Comparison of ENCODE assay signal across 8 cellular contexts in the genomic region with DNA sequence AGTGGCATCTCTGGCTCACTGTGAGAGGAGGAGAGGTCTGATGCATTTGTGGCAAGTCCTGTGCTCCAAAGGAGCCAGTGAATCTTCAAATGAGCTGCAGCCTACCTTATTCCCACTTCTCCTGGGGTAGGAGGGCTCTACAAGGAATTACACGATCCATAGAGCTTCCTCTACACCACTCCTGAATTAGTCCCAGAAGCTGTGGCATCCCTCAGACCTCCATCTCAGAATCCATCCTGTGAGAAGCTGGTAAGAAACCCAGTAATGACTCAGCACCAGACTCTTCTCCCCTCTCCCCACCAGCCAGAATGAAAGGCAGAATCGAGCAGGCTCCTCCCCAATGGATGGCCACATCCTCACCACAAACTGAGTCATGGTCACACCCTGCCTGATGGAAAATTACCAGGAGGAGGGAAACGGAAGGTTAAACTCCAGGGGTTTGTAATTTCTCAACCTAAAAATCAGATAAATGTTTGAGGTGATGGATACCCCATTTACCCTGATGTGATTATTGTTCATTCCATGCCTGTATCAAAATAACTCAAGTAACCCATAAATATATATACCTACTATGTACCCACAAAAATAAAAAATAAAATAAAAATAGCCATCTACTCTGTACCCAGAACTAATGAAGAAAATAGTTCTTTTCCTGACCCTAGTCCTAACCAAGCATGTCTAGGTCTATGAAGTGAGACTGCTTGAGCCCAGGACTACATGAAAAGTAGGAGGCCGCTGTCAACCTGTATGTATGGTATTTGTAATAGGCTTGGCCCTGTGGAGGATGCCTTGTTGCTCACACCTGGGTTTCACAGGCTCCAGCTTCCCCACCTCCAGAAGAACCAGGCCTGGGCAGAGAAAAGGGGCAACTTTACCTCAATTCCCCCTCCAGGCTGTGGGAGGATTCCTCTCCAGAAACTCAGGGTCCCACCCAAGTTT. TPM values are rescaled to one million over a fixed set of nuclear protein-coding genes. Genes with fewer than 3 reads are reported as not detected.
DNase-seq lines count a peak whose midpoint lies in the region; ATAC-seq, FAIRE-seq and TF ChIP-seq lines count a peak whose summit lies in the region.

No MANE protein-coding gene starts in this region.

- peaks cover 41% of the 10 kb centered on the region for H3K4me1 Mint-ChIP-seq in activated CD4-positive, alpha-beta T cell treated with anti-CD3 and anti-CD28 coated beads, Interleukin-2, amount 10 ng/mL, durations not matched to agents 24 days and 14 days
- H3K4me1 Mint-ChIP-seq in effector memory CD8-positive, alpha-beta T cell (ENCODE audit: low read depth in 2 of 2), result peaks cover 11 to 13% of the 10 kb centered on the region in 2 donors

- peak; percentile 87 for FAIRE-seq in urothelium cell line (lab: Jason Lieb, UNC)

- H3K27me3 Mint-ChIP-seq in activated CD4-positive, alpha-beta T cell treated with anti-CD3 and anti-CD28 coated beads, Interleukin-2, amount 10 ng/mL, durations not matched to agents 24 days and 14 days, result peaks cover 2% of the 10 kb centered on the region
- H3K27me3 Mint-ChIP-seq in effector memory CD8-positive, alpha-beta T cell, result no peaks in the 10 kb centered on the region

- peak overlapping the region; percentile 84 for H3K4me3 Mint-ChIP-seq in activated CD4-positive, alpha-beta T cell treated with anti-CD3 and anti-CD28 coated beads, Interleukin-2, amount 10 ng/mL, durations not matched to agents 24 days and 14 days
- H3K4me3 Mint-ChIP-seq in effector memory CD8-positive, alpha-beta T cell, result peak overlapping the region in 1 of 2 donors; percentile 27

- intact Hi-C loops in activated CD4-positive, alpha-beta T cell treated with anti-CD3 and anti-CD28 coated beads, Interleukin-2, amount 10 ng/mL, durations not matched to agents 24 days and 14 days (cut with micrococcal nuclease), result loop anchor here (1.0 kb wide), 2 partner anchors 9 to 35 kb away; a partner anchor contains a TSS

- TF ChIP-seq CTCF in omental fat pad (IDR thresholded peaks at IDR 0.05), result no peak

- peaks cover 28% of the 10 kb centered on the region for H3K36me3 Mint-ChIP-seq in activated CD4-positive, alpha-beta T cell treated with anti-CD3 and anti-CD28 coated beads, Interleukin-2, amount 10 ng/mL, durations not matched to agents 24 days and 14 days (ENCODE audit: low read depth)
- H3K36me3 Mint-ChIP-seq in effector memory CD8-positive, alpha-beta T cell (ENCODE audit: insufficient read depth), result peaks cover 24% of the 10 kb centered on the region

- peak; percentile 98 for DNase-seq in Daoy (ENCODE audit: low read depth)
- DNase-seq in LoVo (ENCODE audit: low spot score), result peak; percentile 97
- peak; percentile 92 for DNase-seq in activated CD4-positive, alpha-beta T cell treated with anti-CD3 and anti-CD28 coated beads, Interleukin-2, amount 10 ng/mL, durations not matched to agents 24 days and 14 days
- DNase-seq in effector memory CD8-positive, alpha-beta T cell, result peak in 2 of 3 experiments; percentile 6 to 8
- DNase-seq in omental fat pad (ENCODE audit: low spot score), result peak; percentile 89
- peak; percentile 95 for DNase-seq in urothelium cell line (ENCODE audit: low spot score)
- no peak for DNase-seq in cerebellar nuclear complex (lab: John Stamatoyannopoulos, UW)

- no peaks in the 10 kb centered on the region for H3K9me3 Mint-ChIP-seq in activated CD4-positive, alpha-beta T cell treated with anti-CD3 and anti-CD28 coated beads, Interleukin-2, amount 10 ng/mL, durations not matched to agents 24 days and 14 days
- no peaks in the 10 kb centered on the region for H3K9me3 Mint-ChIP-seq in effector memory CD8-positive, alpha-beta T cell

- peak; percentile 80 for ATAC-seq in GM21737 (IDR thresholded peaks at IDR 0.05; ENCODE audit: unreplicated experiment)
- ATAC-seq in effector memory CD8-positive, alpha-beta T cell (replicated peaks), result peak; percentile 62
- ATAC-seq in omental fat pad (ENCODE audit: low FRiP score), result peak; percentile 94

- H3K27ac Mint-ChIP-seq in activated CD4-positive, alpha-beta T cell treated with anti-CD3 and anti-CD28 coated beads, Interleukin-2, amount 10 ng/mL, durations not matched to agents 24 days and 14 days, result peak overlapping the region; percentile 95
- H3K27ac Mint-ChIP-seq in effector memory CD8-positive, alpha-beta T cell, result peak overlapping the region; percentile 85 to 86

RNA-seq across cellular contexts. Expression of a gene that starts 6.6 kb away (rescaled TPM):
- 1,722 and 1,777 TPM in 2 replicates for total RNA-seq in Daoy (2014; rRNA removed; shearing (Covaris generic))
- total RNA-seq in activated CD4-positive, alpha-beta T cell treated with anti-CD3 and anti-CD28 coated beads, Interleukin-2, amount 10 ng/mL, durations not matched to agents 24 days and 14 days, result 2,437 and 2,525 TPM in 2 replicates
- 100 to 1,000 TPM; 200 to 534 (median 205) TPM for total RNA-seq in omental fat pad

RNA-seq across cellular contexts. Expression of a gene that starts 34.8 kb away (rescaled TPM):
- total RNA-seq in Daoy (2014; rRNA removed; shearing (Covaris generic)), result 14.3 and 20.6 TPM in 2 replicates
- 69.7 and 78.6 TPM in 2 replicates for total RNA-seq in activated CD4-positive, alpha-beta T cell treated with anti-CD3 and anti-CD28 coated beads, Interleukin-2, amount 10 ng/mL, durations not matched to agents 24 days and 14 days
- total RNA-seq in omental fat pad, result 10 to 100 TPM; 52.4 to 65.7 (median 59.4) TPM

RNA-seq across cellular contexts. Expression of a gene that starts 40.0 kb away (rescaled TPM):
- total RNA-seq in Daoy (2014; rRNA removed; shearing (Covaris generic)), result 0.77 TPM in 1 of 2 replicates, not detected in the other
- total RNA-seq in activated CD4-positive, alpha-beta T cell treated with anti-CD3 and anti-CD28 coated beads, Interleukin-2, amount 10 ng/mL, durations not matched to agents 24 days and 14 days, result 0.21 TPM in 1 of 2 replicates, not detected in the other
- total RNA-seq in omental fat pad, result under 1 TPM in 3 of 4 donors, not detected in 1; 0.19 to 0.46 (median 0.24) TPM

Comparison
In these comparisons a context has a peak if more than half of its experiments do, and no peak if none do; other contexts are left out.
1. DNase-seq: peak in Daoy (single experiment), LoVo (single experiment), activated CD4-positive, alpha-beta T cell treated with anti-CD3 and anti-CD28 coated beads, Interleukin-2, amount 10 ng/mL, durations not matched to agents 24 days and 14 days (single experiment), effector memory CD8-positive, alpha-beta T cell (2 of 3), omental fat pad (single experiment) and urothelium cell line (single experiment); none in cerebellar nuclear complex (0 of 2).
2. Peak in every context shown above with its lines, with median percentiles within 50 percentile points of each other: ATAC-seq.